9 cellular contexts compared by ENCODE assay signal in genomic region chr19:47644743-47645499, GRCh38. TPM values are rescaled to one million over a fixed set of nuclear protein-coding genes. Genes with fewer than 3 reads are reported as not detected.
DNase-seq lines count a peak whose midpoint lies in the region; ATAC-seq and TF ChIP-seq lines count a peak whose summit lies in the region.
"Had no signal": no experiment of that assay in that cellular context is flagged by ENCODE, and none has a peak within 500 bp of the region (broad histone marks: within the 10 kb centered on the region; RNA-seq: fewer than 3 reads in every experiment).

No MANE protein-coding gene starts in this region.

- CTCF ChIA-PET in WTC11 (lab: Charles Lee) (no interaction called here), GM10248 (lab: Yijun Ruan, JAX) (no interaction called here)

- in situ Hi-C loops in transverse colon (cut with MboI; ENCODE audit: low pct_ligation_motif_present in 1 of 4, low pct_unique_long_range_greater_than_20kb in 1 of 4, low sequenced_read_pairs in 3 of 4), result no loop called here

- H3K36me3 Mint-ChIP-seq in WTC11, result peaks cover 35% of the 10 kb centered on the region

- no peaks in the 10 kb centered on the region for H3K27me3 Mint-ChIP-seq in WTC11 (ENCODE audit: low read depth)

- no peak overlapping the region for H3K4me3 Mint-ChIP-seq in WTC11

- H3K4me1 Mint-ChIP-seq in WTC11, result peaks cover 35% of the 10 kb centered on the region

- TF ChIP-seq POLR2A in transverse colon (IDR thresholded peaks at IDR 0.05), result no peak

- POLR2A ChIA-PET in WTC11 (lab: Charles Lee) (no interaction called here), GM10248 (lab: Yijun Ruan, JAX) (no interaction called here)

- no peak overlapping the region for H3K4me3 ChIP-seq in left ventricle myocardium inferior
- no peak overlapping the region for H3K4me3 ChIP-seq in transverse colon

- intact Hi-C loops in left ventricle myocardium inferior (cut with micrococcal nuclease) (no loop called here), Right ventricle myocardium superior (cut with DNase I) (no loop called here), transverse colon (cut with DNase I; ENCODE audit: low total_unique reads) (no loop called here)

- DNase-seq in left ventricle myocardium inferior (no peak), Right ventricle myocardium superior (no peak), WTC11 (ENCODE audit: low spot score) (no peak), kidney glomerular epithelial cell (lab: John Stamatoyannopoulos, UW) (peak; percentile 80), transverse colon (no peak), GM19240 (ENCODE audit: insufficient read length, low spot score) (no peak), GM10248 (ENCODE audit: extremely low spot score) (no peak)

- peaks cover 6% of the 10 kb centered on the region for H3K9me3 ChIP-seq in left ventricle myocardium inferior (replicated peaks)
- no peaks in the 10 kb centered on the region for H3K9me3 ChIP-seq in transverse colon

- H3K27ac ChIP-seq in left ventricle myocardium inferior (replicated peaks) (peak overlapping the region; percentile 53), transverse colon (peak overlapping the region; percentile 40 to 75 (median 68))

- TF ChIP-seq EP300 in transverse colon (IDR thresholded peaks at IDR 0.05; ENCODE audit: low read depth), result no peak

- peaks cover 14% of the 10 kb centered on the region for H3K9me3 Mint-ChIP-seq in WTC11
- H3K9me3 Mint-ChIP-seq: activated T-helper 2 cell treated with anti-CD3 and anti-CD28 coated beads, Interferon-gamma antibody, Interleukin-2, Interleukin-4, amounts not matched to agents 10 μg/mL and 5 μg/mL and 100 μg/mL, durations not matched to agents 14 hours and 24 hours and 36 hours had no signal

- ATAC-seq in Right ventricle myocardium superior (ENCODE audit: poor library complexity) (no peak), WTC11 (no peak), SK-N-SH treated with all-trans-retinoic acid at 6 μM for 48 hours (no peak)

- H3K27me3 ChIP-seq in left ventricle myocardium inferior (ENCODE audit: low read depth) (no peaks in the 10 kb centered on the region), transverse colon (no peaks in the 10 kb centered on the region)

- TF ChIP-seq CTCF in left ventricle myocardium inferior (IDR thresholded peaks at IDR 0.05; ENCODE audit: borderline replicate concordance) (no peak), WTC11 (IDR thresholded peaks at IDR 0.05) (no peak), transverse colon (IDR thresholded peaks at IDR 0.05) (no peak), GM10248 (IDR thresholded peaks at IDR 0.05; ENCODE audit: control extremely low read depth, extremely low read depth, low read depth, missing control alignments) (no peak)

- H3K36me3 ChIP-seq in left ventricle myocardium inferior, result peaks cover 12% of the 10 kb centered on the region
- H3K36me3 ChIP-seq in transverse colon, result no peaks in the 10 kb centered on the region

- peak overlapping the region; percentile 78 for H3K27ac Mint-ChIP-seq in WTC11
- H3K27ac Mint-ChIP-seq: activated T-helper 2 cell treated with anti-CD3 and anti-CD28 coated beads, Interferon-gamma antibody, Interleukin-2, Interleukin-4, amounts not matched to agents 10 μg/mL and 5 μg/mL and 100 μg/mL, durations not matched to agents 14 hours and 24 hours and 36 hours had no signal

- H3K4me1 ChIP-seq in left ventricle myocardium inferior (peaks cover 63% of the 10 kb centered on the region), transverse colon (peaks cover 10 to 64% (median 28%) of the 10 kb centered on the region in 4 donors)

- WGBS in transverse colon (ENCODE audit: low coverage in 1 of 2), 2 donors, result 66 to 76% methylated on average over 8 to 19 of the region's 19 CpGs

TF ChIP-seq in WTC11, 78 proteins besides CTCF, POLR2A, EP300 and RAD21 (continues in another document):
- TF ChIP-seq SP1 (CRISPR knock-in tag; conservative IDR thresholded peaks at IDR 0.05) (no peak), ESRRA (CRISPR knock-in tag; IDR thresholded peaks at IDR 0.05; ENCODE audit: borderline replicate concordance) (no peak), STAT6 (CRISPR knock-in tag; conservative IDR thresholded peaks at IDR 0.05; ENCODE audit: low read depth) (no peak), ZNF232 (CRISPR knock-in tag; IDR thresholded peaks at IDR 0.05) (no peak), ATF3 (CRISPR knock-in tag; conservative IDR thresholded peaks at IDR 0.05) (no peak), NFATC4 (CRISPR knock-in tag; IDR thresholded peaks at IDR 0.05) (no peak), CREB1 (CRISPR knock-in tag; IDR thresholded peaks at IDR 0.05) (no peak), CBFB (CRISPR knock-in tag; IDR thresholded peaks at IDR 0.05; ENCODE audit: low read depth) (no peak), CREM (CRISPR knock-in tag; IDR thresholded peaks at IDR 0.05) (no peak), TEAD1 (CRISPR knock-in tag; IDR thresholded peaks at IDR 0.05) (no peak), ZNF317 (CRISPR knock-in tag; IDR thresholded peaks at IDR 0.05; ENCODE audit: borderline replicate concordance, low read depth) (no peak)

TF ChIP-seq in SK-N-SH treated with all-trans-retinoic acid at 6 μM for 48 hours, 23 proteins besides CTCF, POLR2A, EP300 and RAD21:
- TF ChIP-seq OSR1 (CRISPR knock-in tag; IDR thresholded peaks at IDR 0.05), result no peak
- no peak for TF ChIP-seq CSDC2 (CRISPR knock-in tag; IDR thresholded peaks at IDR 0.05)
- TF ChIP-seq ZC3H10 (CRISPR knock-in tag; IDR thresholded peaks at IDR 0.05), result no peak
- no peak for TF ChIP-seq POU6F1 (CRISPR knock-in tag; IDR thresholded peaks at IDR 0.05; ENCODE audit: borderline replicate concordance, low read depth)
- TF ChIP-seq TCF4 (CRISPR knock-in tag; IDR thresholded peaks at IDR 0.05; ENCODE audit: borderline replicate concordance), result no peak
- no peak for TF ChIP-seq PPARA (CRISPR knock-in tag; IDR thresholded peaks at IDR 0.05; ENCODE audit: borderline replicate concordance)
- no peak for TF ChIP-seq PATZ1 (CRISPR knock-in tag; IDR thresholded peaks at IDR 0.05; ENCODE audit: borderline replicate concordance)
- no peak for TF ChIP-seq ZFP30 (CRISPR knock-in tag; IDR thresholded peaks at IDR 0.05)
- no peak for TF ChIP-seq ZNF70 (CRISPR knock-in tag; IDR thresholded peaks at IDR 0.05)

RNA-seq across cellular contexts. Expression of gene BICRA, which starts 36.0 kb away (rescaled TPM):
- total RNA-seq in left ventricle myocardium inferior, result 7.8 TPM
- 7.2 TPM for total RNA-seq in Right ventricle myocardium superior
- 23.0 to 30.3 TPM (median 26.0 TPM) in 3 replicates for total RNA-seq in WTC11 (2021)
- 10 to 100 TPM; 11.6 to 30.3 (median 13.2) TPM for total RNA-seq in transverse colon
